Comparison of ENCODE assay signal across 9 cellular contexts in genomic region chr18:2970762-2971659, GRCh38. TPM values are rescaled to one million over a fixed set of nuclear protein-coding genes. Genes with fewer than 3 reads are reported as not detected.
DNase-seq lines count a peak whose midpoint lies in the region; ATAC-seq, FAIRE-seq and TF ChIP-seq lines count a peak whose summit lies in the region.
"Had no signal": no experiment of that assay in that cellular context is flagged by ENCODE, and none has a peak within 500 bp of the region (broad histone marks: within the 10 kb centered on the region; RNA-seq: fewer than 3 reads in every experiment).

No MANE protein-coding gene starts in this region.

- peaks cover 22% of the 10 kb centered on the region for H3K4me1 Mint-ChIP-seq in glutamatergic neuron (ENCODE audit: low read depth, unreplicated experiment)

- no TSS peak for BruUV-seq in Panc1 (replicated peaks; lab: Mats Ljungman, UMichigan)

- ATAC-seq in Panc1: no peak
- no peak for ATAC-seq in GM21619 (IDR thresholded peaks at IDR 0.05; ENCODE audit: unreplicated experiment)

- H3K4me3 ChIP-seq in Panc1 (ENCODE audit: low read depth in 2 of 2, low read length in 2 of 2) (no peak overlapping the region), coronary artery (no peak overlapping the region), prostate gland (no peak overlapping the region), BE2C (ENCODE audit: low read depth, low read length) (no peak overlapping the region)

- DNase-seq in GM12891 (ENCODE audit: insufficient read length, low spot score) (no peak), Panc1 (ENCODE audit: low read depth, low spot score) (no peak), coronary artery (ENCODE audit: low spot score) (no peak), prostate gland (ENCODE audit: low spot score) (no peak), glutamatergic neuron (no peak), BE2C (no peak), cerebellum (ENCODE audit: low spot score) (no peak)

- H3K9me3 ChIP-seq in Panc1 (ENCODE audit: control insufficient read depth, insufficient read depth, low read depth, low read length) (no peaks in the 10 kb centered on the region), prostate gland (no peaks in the 10 kb centered on the region), BE2C (no peaks in the 10 kb centered on the region)

- TF ChIP-seq CTCF in Panc1 (IDR thresholded peaks at IDR 0.05) (no peak), coronary artery (IDR thresholded peaks at IDR 0.05) (no peak), prostate gland (IDR thresholded peaks at IDR 0.05) (no peak), glutamatergic neuron (IDR thresholded peaks at IDR 0.05; ENCODE audit: partially characterized antibody, unreplicated experiment) (no peak), BE2C (IDR thresholded peaks at IDR 0.05; ENCODE audit: low read depth, low read length) (no peak)

- POLR2A ChIA-PET in Panc1 (lab: Charles Lee): no interaction called here

- CTCF ChIA-PET in Panc1 (lab: Charles Lee): no interaction called here

- no peaks in the 10 kb centered on the region for H3K9me3 Mint-ChIP-seq in glutamatergic neuron (ENCODE audit: unreplicated experiment)

- peak; percentile 43 for FAIRE-seq in GM12891 (lab: Jason Lieb, UNC)
- FAIRE-seq: islet of Langerhans had no signal

- H3K27me3 ChIP-seq in Panc1 (ENCODE audit: control insufficient read depth, insufficient read depth, low read length): no peaks in the 10 kb centered on the region
- H3K27me3 ChIP-seq in prostate gland (replicated peaks; ENCODE audit: insufficient read depth): no peaks in the 10 kb centered on the region
- no peaks in the 10 kb centered on the region for H3K27me3 ChIP-seq in BE2C

- no peak overlapping the region for H3K27ac Mint-ChIP-seq in glutamatergic neuron (ENCODE audit: unreplicated experiment)

- H3K36me3 ChIP-seq in Panc1 (ENCODE audit: control insufficient read depth, insufficient read depth, low read length) (no peaks in the 10 kb centered on the region), prostate gland (no peaks in the 10 kb centered on the region), BE2C (no peaks in the 10 kb centered on the region)

- H3K27me3 Mint-ChIP-seq in glutamatergic neuron (ENCODE audit: unreplicated experiment): no peaks in the 10 kb centered on the region

- WGBS in prostate gland: 78% methylated on average over 11 of the region's 11 CpGs

- no peaks in the 10 kb centered on the region for H3K36me3 Mint-ChIP-seq in glutamatergic neuron (ENCODE audit: unreplicated experiment)

- TF ChIP-seq POLR2A in GM12891 (IDR thresholded peaks at IDR 0.05; ENCODE audit: low read depth, low read length): no peak
- no peak for TF ChIP-seq POLR2A in prostate gland (IDR thresholded peaks at IDR 0.05)

- H3K27ac ChIP-seq in Panc1 (ENCODE audit: low read length): peak overlapping the region; percentile 55; the same call in 1 of the 2 replicates
- H3K27ac ChIP-seq in coronary artery: peak overlapping the region; percentile 27 to 54
- H3K27ac ChIP-seq in prostate gland: peak overlapping the region; percentile 39 to 56

- H3K4me1 ChIP-seq in Panc1 (ENCODE audit: control insufficient read depth, insufficient read depth, low read length) (peaks cover 50% of the 10 kb centered on the region), prostate gland (replicated peaks) (no peaks in the 10 kb centered on the region), BE2C (no peaks in the 10 kb centered on the region)

- in situ Hi-C loops in Panc1 (cut with HindIII; ENCODE audit: low pct_unique_long_range_greater_than_20kb, low sequenced_read_pairs): no loop called here

- no peak overlapping the region for H3K4me3 Mint-ChIP-seq in glutamatergic neuron (ENCODE audit: unreplicated experiment)

- intact Hi-C loops in Panc1 (cut with micrococcal nuclease; ENCODE audit: unreplicated experiment): no loop called here
- intact Hi-C loops in prostate gland (cut with DNase I): no loop called here

TF ChIP-seq in GM12891, 5 proteins besides CTCF, POLR2A, EP300 and RAD21:
- TF ChIP-seq POU2F2 (IDR thresholded peaks at IDR 0.05; ENCODE audit: low read depth, low read length) (no peak), SPI1 (IDR thresholded peaks at IDR 0.05; ENCODE audit: low read depth, low read length) (peak; percentile 77), TAF1 (IDR thresholded peaks at IDR 0.05; ENCODE audit: low read depth, low read length) (peak; percentile 46; the same call in 1 of the 2 replicates)

RNA-seq across cellular contexts. Expression of gene LPIN2, which starts 41.9 kb away (rescaled TPM):
- polyA plus RNA-seq in GM12891 (2012; ENCODE audit: low read depth, missing spikeins): 13.3 TPM
- 38.3 TPM for total RNA-seq in Panc1 (2021; ENCODE audit: unreplicated experiment)
- 18.8 TPM for polyA plus RNA-seq in Panc1 (2012; ENCODE audit: insufficient read length)
- 100 to 1,000 TPM in 1 of 2 donors, 10 to 100 TPM in 1; 19.5 to 120 TPM for total RNA-seq in prostate gland
- 7.6 TPM for total RNA-seq in glutamatergic neuron (ENCODE audit: unreplicated experiment)
- polyA plus RNA-seq in BE2C (2012; ENCODE audit: insufficient read depth, insufficient read length, low read depth): 3.6 TPM
- total RNA-seq in cerebellum: 49.3 TPM
